ENCODE assay signal across 1 cellular context in genomic region chr9:75087824-75088645, GRCh38.
TF ChIP-seq lines count a peak whose summit lies in the region.

Gene NMRK1 (minus strand): TSS chr9:75088155. CDS start chr9:75083115, 5,040 bp downstream.
Gene OSTF1 (plus strand): TSS chr9:75088514. CDS start chr9:75088693, 179 bp downstream.

TF ChIP-seq in K562, 482 proteins besides CTCF, POLR2A, EP300 and RAD21 (continued from another document):
- TF ChIP-seq UBTF (IDR thresholded peaks at IDR 0.05; ENCODE audit: borderline replicate concordance in 1 of 2, low read depth in 2 of 2, low read length in 2 of 2) (0 out of 4 replicates have a peak, but pooled peaks of 1 of the 2 experiments have one; percentile 27), MAZ (CRISPR knock-in tag; conservative IDR thresholded peaks at IDR 0.05 in 1 of 2, IDR thresholded peaks at IDR 0.05 in 1 of 2) (no peak), ZNF395 (CRISPR knock-in tag; IDR thresholded peaks at IDR 0.05) (peak; percentile 68), MEF2D (tag; conservative IDR thresholded peaks at IDR 0.05; ENCODE audit: low read depth) (no peak), CREB1 (IDR thresholded peaks at IDR 0.05) (0 out of 2 replicates have a peak, but pooled peaks have one; percentile 8), CREB1 (CRISPR knock-in tag; IDR thresholded peaks at IDR 0.05) (no peak), SMARCB1 (IDR thresholded peaks at IDR 0.05; ENCODE audit: insufficient read length, low read depth) (no peak), CLOCK (CRISPR knock-in tag; IDR thresholded peaks at IDR 0.05; ENCODE audit: borderline replicate concordance) (no peak), ZNF639 (CRISPR knock-in tag; conservative IDR thresholded peaks at IDR 0.05 in 1 of 2, IDR thresholded peaks at IDR 0.05 in 1 of 2) (peak in 1 of 2 experiments; percentile 70; a peak in 2 of 4 replicates), XRCC3 (IDR thresholded peaks at IDR 0.05) (no peak), ZNF316 (IDR thresholded peaks at IDR 0.05) (no peak), CSDE1 (IDR thresholded peaks at IDR 0.05) (no peak), YY1 (IDR thresholded peaks at IDR 0.05; ENCODE audit: borderline replicate concordance in 1 of 3, control insufficient read depth in 1 of 3, extremely low read depth in 1 of 3, insufficient read depth in 3 of 3, insufficient read length in 1 of 3, insufficient replicate concordance in 2 of 3, low read depth in 1 of 3, low read length in 2 of 3) (peak in 1 of 3 experiments; percentile 10), ZNF197 (CRISPR knock-in tag; IDR thresholded peaks at IDR 0.05; ENCODE audit: low read depth) (0 out of 2 replicates have a peak, but pooled peaks have one; percentile 59), HMG20B (CRISPR knock-in tag; IDR thresholded peaks at IDR 0.05) (no peak), TAF1 (IDR thresholded peaks at IDR 0.05; ENCODE audit: control insufficient read depth, extremely low read depth, insufficient read depth, low read length, severe bottlenecking) (peak; percentile 59), KLF6 (CRISPR knock-in tag; IDR thresholded peaks at IDR 0.05; ENCODE audit: borderline replicate concordance) (no peak), ZNF785 (CRISPR knock-in tag; IDR thresholded peaks at IDR 0.05) (no peak), TFAP4 (CRISPR knock-in tag; IDR thresholded peaks at IDR 0.05; ENCODE audit: borderline replicate concordance) (0 out of 2 replicates have a peak, but pooled peaks have one; percentile 3), ZNF584 (CRISPR knock-in tag; IDR thresholded peaks at IDR 0.05; ENCODE audit: low read depth) (no peak), ESRRA (IDR thresholded peaks at IDR 0.05; ENCODE audit: borderline replicate concordance, low read depth) (no peak; the same call in 1 of the 2 replicates), ZNF764 (CRISPR knock-in tag; IDR thresholded peaks at IDR 0.05; ENCODE audit: low read depth) (no peak), GMEB1 (CRISPR knock-in tag; IDR thresholded peaks at IDR 0.05) (peak; percentile 80), ZNF589 (CRISPR knock-in tag; IDR thresholded peaks at IDR 0.05; ENCODE audit: low read depth) (0 out of 2 replicates have a peak, but pooled peaks have one; percentile 32), POLR2AphosphoS5 (IDR thresholded peaks at IDR 0.05; ENCODE audit: control insufficient read depth, insufficient read depth, low read depth, low read length) (peak; percentile 20; the same call in 1 of the 2 replicates), JUN (IDR thresholded peaks at IDR 0.05; ENCODE audit: borderline replicate concordance, low read depth, low read length) (no peak), JUN (CRISPR knock-in tag; IDR thresholded peaks at IDR 0.05; ENCODE audit: borderline replicate concordance) (no peak), SPI1 (IDR thresholded peaks at IDR 0.05; ENCODE audit: borderline replicate concordance, low read depth, low read length) (peak; percentile 46; the same call in 1 of the 2 replicates), PRPF4 (IDR thresholded peaks at IDR 0.05; ENCODE audit: insufficient read depth, low read depth, low read length, poor library complexity, severe bottlenecking) (no peak), ETV6 (IDR thresholded peaks at IDR 0.05; ENCODE audit: borderline replicate concordance in 1 of 2, low read depth in 2 of 2, low read length in 1 of 2) (no peak), ETV6 (CRISPR knock-in tag; IDR thresholded peaks at IDR 0.05; ENCODE audit: borderline replicate concordance) (no peak), HNRNPLL (IDR thresholded peaks at IDR 0.05; ENCODE audit: low read depth, low read length, poor library complexity, severe bottlenecking) (peak; percentile 81), NRF1 (conservative IDR thresholded peaks at IDR 0.05 in 1 of 2, IDR thresholded peaks at IDR 0.05 in 1 of 2) (peak; percentile 89 to 90), ZNF644 (tag; IDR thresholded peaks at IDR 0.05; ENCODE audit: low read depth) (0 out of 2 replicates have a peak, but pooled peaks have one; percentile 28)
